15 cellular contexts compared by ENCODE assay signal in the genomic region with DNA sequence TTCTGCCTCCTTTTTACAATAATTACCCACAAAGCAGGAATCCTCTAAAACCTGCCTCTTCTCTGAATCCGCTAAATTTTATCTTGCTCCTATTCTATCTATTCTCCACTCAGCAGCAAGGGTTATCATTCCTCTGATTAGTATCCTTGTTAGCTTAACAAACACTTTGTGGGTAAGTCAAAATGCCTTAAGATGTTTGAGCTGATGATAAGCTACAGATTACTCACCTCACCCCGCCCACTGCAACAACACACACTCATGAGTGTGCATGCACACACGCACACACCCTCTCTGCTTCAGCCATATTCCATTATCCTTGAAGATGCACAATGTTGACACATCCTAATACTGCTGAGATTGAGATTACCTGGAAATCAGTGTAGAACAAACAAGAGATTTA.
"Had no signal": no experiment of that assay in that cellular context is flagged by ENCODE, and none has a peak within 500 bp of the region (broad histone marks: within the 10 kb centered on the region; RNA-seq: fewer than 3 reads in every experiment).

No MANE protein-coding gene starts in this region.

- H3K36me3 ChIP-seq: cardiac muscle cell, left lung, upper lobe of right lung had no signal

- H3K4me1 ChIP-seq: left lung, psoas muscle, upper lobe of right lung had no signal

- H3K9me3 ChIP-seq: left lung, psoas muscle, upper lobe of right lung had no signal

- H3K27me3 ChIP-seq: cardiac muscle cell had no signal

- H3K27ac ChIP-seq: cardiac muscle cell, left lung, psoas muscle, upper lobe of right lung had no signal

- FAIRE-seq: TTC549 had no signal

- H3K4me3 ChIP-seq: cardiac muscle cell, left lung, psoas muscle, upper lobe of right lung had no signal

- DNase-seq: activated CD4-positive, alpha-beta T cell treated with anti-CD3 and anti-CD28 coated beads, Interleukin-2, amount 50 U/mL, for 48 hours; activated CD8-positive, alpha-beta memory T cell treated with anti-CD3 and anti-CD28 coated beads, Interleukin-2, amount 10 ng/mL, durations not matched to agents 7 days and 5 days; activated effector memory CD4-positive, alpha-beta T cell treated with anti-CD3 and anti-CD28 coated beads, Interleukin-2, amount 50 U/mL, for 16 hours; activated T-cell treated with anti-CD3 and anti-CD28 coated beads, Interleukin-2, amount 50 U/mL, for 24 hours; glutamatergic neuron; left lung; nephron progenitor cell; psoas muscle; stimulated activated CD4-positive, alpha-beta T cell treated with anti-CD3 and anti-CD28 coated beads, Interleukin-4, amount 100 ng/mL, for 1 hour; stimulated activated CD8-positive, alpha-beta memory T cell treated with anti-CD3 and anti-CD28 coated beads, Interleukin-4, amount 100 ng/mL, for 48 hours; T-helper 2 cell; upper lobe of right lung had no signal

- ATAC-seq: activated CD8-positive, alpha-beta memory T cell treated with anti-CD3 and anti-CD28 coated beads, Interleukin-2, amount 10 ng/mL, durations not matched to agents 7 days and 5 days; left lung; psoas muscle; sciatic nerve; upper lobe of right lung had no signal
